In genomic region chr9:127963359-127964064, GRCh38 we compare ENCODE assay signal across 11 cellular contexts. TPM values are rescaled to one million over a fixed set of nuclear protein-coding genes. Genes with fewer than 3 reads are reported as not detected.
DNase-seq lines count a peak whose midpoint lies in the region; ATAC-seq, FAIRE-seq and TF ChIP-seq lines count a peak whose summit lies in the region.
"Had no signal": no experiment of that assay in that cellular context is flagged by ENCODE, and none has a peak within 500 bp of the region (broad histone marks: within the 10 kb centered on the region; RNA-seq: fewer than 3 reads in every experiment).

No MANE protein-coding gene starts in this region.

- intact Hi-C loops in body of pancreas (cut with DNase I), result no loop called here

- peaks cover 99% of the 10 kb centered on the region for H3K4me1 Mint-ChIP-seq in stimulated activated naive CD8-positive, alpha-beta T cell treated with anti-CD3 and anti-CD28 coated beads, Interleukin-15, Interleukin-2, amounts not matched to agents 100 ng/mL and 50 ng/mL, for 24 hours (ENCODE audit: low read depth)
- H3K4me1 Mint-ChIP-seq in nephron progenitor cell, result peaks cover 87% of the 10 kb centered on the region
- peaks cover 0 to 7% of the 10 kb centered on the region in 2 donors for H3K4me1 Mint-ChIP-seq in immature natural killer cell

- H3K9me3 ChIP-seq in body of pancreas, result no peaks in the 10 kb centered on the region

- 62 to 69% methylated on average over 7 to 19 of the region's 19 CpGs for WGBS in body of pancreas, 2 donors

- peaks cover 10% of the 10 kb centered on the region for H3K36me3 Mint-ChIP-seq in stimulated activated naive CD8-positive, alpha-beta T cell treated with anti-CD3 and anti-CD28 coated beads, Interleukin-15, Interleukin-2, amounts not matched to agents 100 ng/mL and 50 ng/mL, for 24 hours (ENCODE audit: low read depth)
- peaks cover 9% of the 10 kb centered on the region for H3K36me3 Mint-ChIP-seq in nephron progenitor cell (ENCODE audit: low read depth)
- peaks cover 0 to 4% (median 0%) of the 10 kb centered on the region in 3 donors for H3K36me3 Mint-ChIP-seq in immature natural killer cell

- no peaks in the 10 kb centered on the region for H3K36me3 ChIP-seq in body of pancreas (replicated peaks in 1 of 2; ENCODE audit: insufficient read depth in 1 of 2, low read depth in 2 of 2)

- H3K4me3 Mint-ChIP-seq in stimulated activated naive CD8-positive, alpha-beta T cell treated with anti-CD3 and anti-CD28 coated beads, Interleukin-15, Interleukin-2, amounts not matched to agents 100 ng/mL and 50 ng/mL, for 24 hours, result peak overlapping the region; percentile 34
- peak overlapping the region; percentile 28 for H3K4me3 Mint-ChIP-seq in nephron progenitor cell
- no peak overlapping the region for H3K4me3 Mint-ChIP-seq in immature natural killer cell

- peak overlapping the region; percentile 92 for H3K27ac Mint-ChIP-seq in stimulated activated naive CD8-positive, alpha-beta T cell treated with anti-CD3 and anti-CD28 coated beads, Interleukin-15, Interleukin-2, amounts not matched to agents 100 ng/mL and 50 ng/mL, for 24 hours
- H3K27ac Mint-ChIP-seq in nephron progenitor cell (peak overlapping the region; percentile 87), immature natural killer cell (no peak overlapping the region)

- no peak for TF ChIP-seq POLR2A in body of pancreas (IDR thresholded peaks at IDR 0.05)

- no peak for DNase-seq in stimulated activated naive CD8-positive, alpha-beta T cell treated with anti-CD3 and anti-CD28 coated beads, Interleukin-15, Interleukin-2, amounts not matched to agents 100 U/mL and 50 U/mL, for 24 hours
- DNase-seq in body of pancreas (no peak), nephron progenitor cell (peak; percentile 55), immature natural killer cell (no peak), GM19239 (ENCODE audit: insufficient read length, low spot score) (no peak)
- DNase-seq: activated CD4-positive, alpha-beta T cell treated with anti-CD3 and anti-CD28 coated beads, Interleukin-2, amount 50 U/mL, for 1 hour; left colon; NCI-H226 had no signal

- FAIRE-seq in GM19239 (lab: Jason Lieb, UNC), result no peak

- H3K27me3 Mint-ChIP-seq in stimulated activated naive CD8-positive, alpha-beta T cell treated with anti-CD3 and anti-CD28 coated beads, Interleukin-15, Interleukin-2, amounts not matched to agents 100 ng/mL and 50 ng/mL, for 24 hours, result no peaks in the 10 kb centered on the region
- peaks cover 7% of the 10 kb centered on the region for H3K27me3 Mint-ChIP-seq in nephron progenitor cell (ENCODE audit: low read depth, poor library complexity)
- peaks cover 0 to 4% (median 0%) of the 10 kb centered on the region in 3 donors for H3K27me3 Mint-ChIP-seq in immature natural killer cell (ENCODE audit: low read depth in 3 of 3)

- peak overlapping the region; percentile 39 to 93 (median 80) for H3K27ac ChIP-seq in body of pancreas

- H3K27me3 ChIP-seq in body of pancreas, result no peaks in the 10 kb centered on the region

- no peaks in the 10 kb centered on the region for H3K9me3 Mint-ChIP-seq in stimulated activated naive CD8-positive, alpha-beta T cell treated with anti-CD3 and anti-CD28 coated beads, Interleukin-15, Interleukin-2, amounts not matched to agents 100 ng/mL and 50 ng/mL, for 24 hours
- H3K9me3 Mint-ChIP-seq in nephron progenitor cell (no peaks in the 10 kb centered on the region), immature natural killer cell (no peaks in the 10 kb centered on the region)

- no peak for ATAC-seq in stimulated activated naive CD8-positive, alpha-beta T cell treated with anti-CD3 and anti-CD28 coated beads, Interleukin-15, Interleukin-2, amounts not matched to agents 100 U/mL and 50 U/mL, for 24 hours
- ATAC-seq in body of pancreas (no peak), GM21447 (IDR thresholded peaks at IDR 0.05; ENCODE audit: unreplicated experiment) (no peak), GM19452 (IDR thresholded peaks at IDR 0.05; ENCODE audit: unreplicated experiment) (no peak)
- ATAC-seq: left colon had no signal

- H3K4me1 ChIP-seq in body of pancreas, result peaks cover 76% of the 10 kb centered on the region

- H3K4me3 ChIP-seq in body of pancreas, result no peak overlapping the region

- TF ChIP-seq CTCF in body of pancreas (IDR thresholded peaks at IDR 0.05), result no peak
- no peak for TF ChIP-seq CTCF in nephron progenitor cell (IDR thresholded peaks at IDR 0.05)

RNA-seq across cellular contexts. Expression of gene EEIG1, which starts 17.3 kb away (rescaled TPM):
- total RNA-seq in body of pancreas, result 10 to 100 TPM; 41.9 to 42.0 TPM
- polyA plus RNA-seq in immature natural killer cell, result 10 to 100 TPM in 2 of 3 donors, 1 to 10 TPM in 1; 7.6 to 19.6 (median 14.7) TPM

RNA-seq across cellular contexts. Expression of gene DPM2, which starts 25.9 kb away (rescaled TPM):
- 10 to 100 TPM; 23.3 to 39.9 TPM for total RNA-seq in body of pancreas
- polyA plus RNA-seq in immature natural killer cell, result 10 to 100 TPM; 48.0 to 79.7 (median 59.8) TPM

RNA-seq across cellular contexts. Expression of gene PIP5KL1, which starts 32.9 kb away (rescaled TPM):
- total RNA-seq in body of pancreas, result 1 to 10 TPM; 1.3 to 2.6 TPM
- polyA plus RNA-seq in immature natural killer cell, result under 1 TPM in 2 of 3 donors, not detected in 1; 0.14 to 0.18 TPM

RNA-seq across cellular contexts. Expression of gene ST6GALNAC4, which starts 46.7 kb away (rescaled TPM):
- 10 to 100 TPM; 36.6 to 63.8 TPM for total RNA-seq in body of pancreas
- 10 to 100 TPM in 1 of 3 donors, 1 to 10 TPM in 2; 8.7 to 20.1 (median 9.1) TPM for polyA plus RNA-seq in immature natural killer cell

Comparison
In these comparisons a context has a peak if more than half of its experiments do, and no peak if none do; other contexts are left out.
1. H3K27ac Mint-ChIP-seq: peak in stimulated activated naive CD8-positive, alpha-beta T cell treated with anti-CD3 and anti-CD28 coated beads, Interleukin-15, Interleukin-2, amounts not matched to agents 100 ng/mL and 50 ng/mL, for 24 hours (single experiment) and nephron progenitor cell (single experiment); none in immature natural killer cell (0 of 6).
2. H3K4me3 Mint-ChIP-seq: peak in stimulated activated naive CD8-positive, alpha-beta T cell treated with anti-CD3 and anti-CD28 coated beads, Interleukin-15, Interleukin-2, amounts not matched to agents 100 ng/mL and 50 ng/mL, for 24 hours (single experiment) and nephron progenitor cell (single experiment); none in immature natural killer cell (0 of 5).